ENCODE assay signal across 18 cellular contexts in the genomic region with DNA sequence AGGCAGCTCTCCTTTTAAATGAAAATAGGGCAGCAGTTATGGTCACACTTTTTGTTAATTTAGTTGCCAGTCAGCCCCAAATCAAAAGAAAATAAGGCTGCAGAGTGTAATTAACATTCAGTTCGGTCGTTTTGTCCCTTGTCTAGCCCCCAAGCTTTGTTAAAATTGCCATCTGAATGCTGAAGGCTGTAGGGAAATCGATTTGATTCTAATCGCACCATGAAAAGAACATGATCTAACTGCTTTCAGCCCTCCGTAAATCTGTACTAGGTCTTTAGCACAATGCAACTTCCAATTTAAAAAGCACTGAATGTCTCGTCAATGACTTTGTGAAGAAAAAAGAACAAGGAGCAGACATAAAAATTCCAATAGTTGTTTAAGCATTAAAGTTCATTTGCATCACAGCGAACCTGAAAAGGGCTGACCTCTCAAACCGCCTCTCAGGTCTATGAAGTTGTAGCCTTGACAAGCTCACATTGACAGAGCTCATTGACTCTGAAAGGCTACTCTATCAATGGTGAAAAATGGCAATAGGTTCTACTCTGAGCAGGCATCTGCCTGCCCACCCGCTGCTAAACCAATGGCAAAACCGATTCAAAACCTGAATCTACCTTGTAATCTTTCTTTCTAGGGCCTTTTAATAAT. TPM values are rescaled to one million over a fixed set of nuclear protein-coding genes. Genes with fewer than 3 reads are reported as not detected.
A peak's percentile ranks its signal among the peaks of the same experiment; 100 is the strongest.
DNase-seq lines count a peak whose midpoint lies in the region; ATAC-seq and TF ChIP-seq lines count a peak whose summit lies in the region.
"Had no signal": no experiment of that assay in that cellular context is flagged by ENCODE, and none has a peak within 500 bp of the region (broad histone marks: within the 10 kb centered on the region; RNA-seq: fewer than 3 reads in every experiment).

No MANE protein-coding gene starts in this region.

- H3K36me3 Mint-ChIP-seq in H9 (ENCODE audit: insufficient read depth in 1 of 3, low read depth in 3 of 3) = no peaks in the 10 kb centered on the region
- H3K36me3 Mint-ChIP-seq in brain = peaks cover 20% of the 10 kb centered on the region

- H3K4me2 ChIP-seq in H9 (ENCODE audit: insufficient read depth, insufficient read length, low read length) (peak overlapping the region; percentile 80), mesenchymal stem cell (ENCODE audit: low read length, poor library complexity, severe bottlenecking) (no peak overlapping the region)

- no peaks in the 10 kb centered on the region for H3K79me2 ChIP-seq in H9 (ENCODE audit: insufficient read depth, low read length)

- H2BK12ac ChIP-seq in H9 (ENCODE audit: insufficient read length, low read depth, low read length) (no peak overlapping the region), mesenchymal stem cell (ENCODE audit: low read length in 2 of 2) (no peak overlapping the region)

- H3K9me3 ChIP-seq in H9 (ENCODE audit: control insufficient read depth, low read depth, low read length) (peaks cover 4% of the 10 kb centered on the region), mesenchymal stem cell (ENCODE audit: control insufficient read depth, low read length) (no peaks in the 10 kb centered on the region)
- H3K9me3 ChIP-seq: tibial nerve had no signal

- H4K20me1 ChIP-seq in H9 (ENCODE audit: control insufficient read depth, insufficient read depth, insufficient read length) = no peaks in the 10 kb centered on the region

- H2AFZ ChIP-seq in H9 (ENCODE audit: low read length) = no peak overlapping the region
- no peak overlapping the region for H2AFZ ChIP-seq in mesenchymal stem cell (ENCODE audit: low read depth, low read length)

- H2AK5ac ChIP-seq in H9 (ENCODE audit: insufficient read length, low read length) (no peak overlapping the region), mesenchymal stem cell (ENCODE audit: low read length, severe bottlenecking) (no peak overlapping the region)

- peaks cover 0 to 42% of the 10 kb centered on the region in 2 experiments for H3K36me3 ChIP-seq in mesenchymal stem cell (ENCODE audit: control insufficient read depth in 1 of 2, insufficient read depth in 2 of 2, low read depth in 1 of 2, low read length in 2 of 2)
- H3K36me3 ChIP-seq: tibial nerve had no signal

- POLR2A ChIA-PET in GM10248 (lab: Yijun Ruan, JAX) = no interaction called here

- no peak overlapping the region for H2BK20ac ChIP-seq in H9 (ENCODE audit: low read depth, low read length, poor library complexity, severe bottlenecking)

- H4K8ac ChIP-seq in H9 (replicated peaks; ENCODE audit: insufficient read length, low read depth, low read length) (no peak overlapping the region), mesenchymal stem cell (ENCODE audit: low read length) (peak overlapping the region; percentile 64)

- H3T11ph ChIP-seq in H9 (ENCODE audit: low read length) = no peak overlapping the region

- H3K14ac ChIP-seq in H9 (ENCODE audit: insufficient read depth, low read length) = no peak overlapping the region
- no peak overlapping the region for H3K14ac ChIP-seq in mesenchymal stem cell (ENCODE audit: low read length in 2 of 2)

- H3K4ac ChIP-seq in H9 (ENCODE audit: low read depth, low read length) (no peak overlapping the region), mesenchymal stem cell (ENCODE audit: low read depth in 1 of 2, low read length in 2 of 2) (no peak overlapping the region)

- CTCF ChIA-PET in GM10248 (lab: Yijun Ruan, JAX) = no interaction called here

- H3K18ac ChIP-seq in H9 (ENCODE audit: insufficient read length, low read depth, low read length) = no peak overlapping the region
- H3K18ac ChIP-seq in mesenchymal stem cell (ENCODE audit: low read depth in 1 of 2, low read length in 2 of 2) = no peak overlapping the region

- H3K27ac Mint-ChIP-seq in H9 (peak overlapping the region in 2 of 3 experiments; percentile 78 to 95; a peak in 4 of 7 replicates), brain (peak overlapping the region in 4 of 5 experiments; percentile 1 to 83 (median 68))
- H3K27ac Mint-ChIP-seq: activated naive CD4-positive, alpha-beta T cell treated with anti-CD3 and anti-CD28 coated beads, Interleukin-2, amount 50 U/mL, for 24 hours; CD8-positive, alpha-beta T cell; effector memory CD8-positive, alpha-beta T cell had no signal

- no peaks in the 10 kb centered on the region for H3K79me1 ChIP-seq in H9 (ENCODE audit: insufficient read depth, low read depth, low read length, poor library complexity, severe bottlenecking)
- H3K79me1 ChIP-seq in mesenchymal stem cell (replicated peaks; ENCODE audit: low read length, poor library complexity, severe bottlenecking) = peaks cover 10% of the 10 kb centered on the region

- H3K4me1 Mint-ChIP-seq in H9 = peaks cover 46 to 49% of the 10 kb centered on the region in 2 experiments
- H3K4me1 Mint-ChIP-seq in brain = peaks cover 51% of the 10 kb centered on the region

- H2BK15ac ChIP-seq in H9 (ENCODE audit: low read depth, low read length) (no peak overlapping the region), mesenchymal stem cell (ENCODE audit: low read depth, poor library complexity, severe bottlenecking) (no peak overlapping the region)

- no peak overlapping the region for H2BK120ac ChIP-seq in H9 (ENCODE audit: low read depth, low read length, poor library complexity, severe bottlenecking)
- no peak overlapping the region for H2BK120ac ChIP-seq in mesenchymal stem cell (ENCODE audit: low read depth, low read length)

- H3K4me1 ChIP-seq in H9 (ENCODE audit: insufficient read depth, low read length) = peaks cover 5% of the 10 kb centered on the region; the same call in 1 of the 2 replicates
- H3K4me1 ChIP-seq in mesenchymal stem cell (ENCODE audit: control insufficient read depth, insufficient read depth, low read depth, low read length) = no peaks in the 10 kb centered on the region

- DNase-seq in H9 (peak; percentile 62), NCI-H1930 (lab: John Stamatoyannopoulos, UW) (peak; percentile 99 to 100), mesenchymal stem cell (no peak), cerebellum (ENCODE audit: low spot score) (no peak), GM13976 (ENCODE audit: low spot score) (no peak), GM10248 (ENCODE audit: extremely low spot score) (no peak)
- DNase-seq: activated CD4-positive, CD25-positive, alpha-beta regulatory T cell; activated T-cell treated with anti-CD3 and anti-CD28 coated beads, Interleukin-2, amount 50 U/mL, for 4 hours; CD8-positive, alpha-beta T cell; effector memory CD8-positive, alpha-beta T cell; mammary epithelial cell; NCI-H1436 treated with DMSO at 0.1 percent for 48 hours; NCI-H524; stimulated activated naive CD8-positive, alpha-beta T cell treated with anti-CD3 and anti-CD28 coated beads, Interleukin-15, Interleukin-2, amounts not matched to agents 100 U/mL and 50 U/mL, for 24 hours had no signal

- TF ChIP-seq CTCF in H9 (conservative IDR thresholded peaks at IDR 0.05) (no peak), brain (conservative IDR thresholded peaks at IDR 0.05) (no peak), GM13976 (IDR thresholded peaks at IDR 0.05; ENCODE audit: borderline replicate concordance, control extremely low read depth, extremely low read depth, insufficient read depth, missing control alignments) (no peak), GM10248 (IDR thresholded peaks at IDR 0.05; ENCODE audit: control extremely low read depth, extremely low read depth, low read depth, missing control alignments) (no peak)

- H3K4me3 Mint-ChIP-seq in H9 = peak overlapping the region; percentile 45 to 72
- H3K4me3 Mint-ChIP-seq in brain = peak overlapping the region; percentile 39 to 80 (median 54)
- H3K4me3 Mint-ChIP-seq: activated naive CD4-positive, alpha-beta T cell treated with anti-CD3 and anti-CD28 coated beads, Interleukin-2, amount 50 U/mL, for 24 hours; activated T-cell treated with anti-CD3 and anti-CD28 coated beads, Interleukin-2, amount 50 U/mL, for 4 hours; CD8-positive, alpha-beta T cell; effector memory CD8-positive, alpha-beta T cell had no signal

- no peak overlapping the region for H2BK5ac ChIP-seq in H9 (ENCODE audit: insufficient read length, low read length)
- no peak overlapping the region for H2BK5ac ChIP-seq in mesenchymal stem cell (ENCODE audit: low read depth, low read length, poor library complexity, severe bottlenecking)

- in situ Hi-C loops in GM13976 (cut with MboI; ENCODE audit: low sequenced_read_pairs, unreplicated experiment) = no loop called here

- peak overlapping the region; percentile 65 for H3K27ac ChIP-seq in H9 (ENCODE audit: insufficient read length, low read depth, low read length)
- H3K27ac ChIP-seq in mesenchymal stem cell (ENCODE audit: low read length, poor library complexity, severe bottlenecking) = no peak overlapping the region
- H3K27ac ChIP-seq: tibial nerve had no signal

- H3K9ac ChIP-seq in H9 (ENCODE audit: extremely low read depth, insufficient read length, low read length) = no peak overlapping the region
- no peak overlapping the region for H3K9ac ChIP-seq in mesenchymal stem cell (ENCODE audit: low read length)

- no peak overlapping the region for H4K5ac ChIP-seq in H9 (ENCODE audit: insufficient read length, low read depth, low read length)

- no peak for ATAC-seq in GM18867 (IDR thresholded peaks at IDR 0.05; ENCODE audit: unreplicated experiment)
- ATAC-seq: activated T-cell treated with anti-CD3 and anti-CD28 coated beads, Interleukin-2, amount 50 U/mL, for 4 hours; CD8-positive, alpha-beta T cell; effector memory CD8-positive, alpha-beta T cell; stimulated activated naive CD8-positive, alpha-beta T cell treated with anti-CD3 and anti-CD28 coated beads, Interleukin-15, Interleukin-2, amounts not matched to agents 100 U/mL and 50 U/mL, for 24 hours had no signal

- no peak overlapping the region for H4K91ac ChIP-seq in H9 (ENCODE audit: insufficient read length, low read depth, low read length)
- no peak overlapping the region for H4K91ac ChIP-seq in mesenchymal stem cell (ENCODE audit: low read length)

- H3K23ac ChIP-seq in H9 (ENCODE audit: insufficient read length, low read depth, low read length) = no peak overlapping the region
- H3K23ac ChIP-seq in mesenchymal stem cell (ENCODE audit: low read length in 2 of 2) = no peak overlapping the region

- WGBS in H9 (ENCODE audit: extremely low coverage, insufficient read length, low lambda C conversion rate) = no CpG with 5 or more reads among the region's 10 CpGs
- 67% methylated on average over 6 of the region's 10 CpGs for WGBS in mesenchymal stem cell

- no peak overlapping the region for H3K4me3 ChIP-seq in mesenchymal stem cell (ENCODE audit: insufficient read depth in 1 of 2, low read depth in 1 of 2, low read length in 2 of 2)
- H3K4me3 ChIP-seq: tibial nerve had no signal

- no peaks in the 10 kb centered on the region for H3K23me2 ChIP-seq in H9 (ENCODE audit: insufficient read length, low read depth, low read length, poor library complexity, severe bottlenecking)

- H3K27me3 ChIP-seq in H9 (ENCODE audit: insufficient read depth, low read length) (no peaks in the 10 kb centered on the region), mesenchymal stem cell (ENCODE audit: control insufficient read depth in 1 of 2, insufficient read depth in 1 of 2, low read length in 2 of 2) (no peaks in the 10 kb centered on the region)
- H3K27me3 ChIP-seq: tibial nerve had no signal

- H3K27me3 Mint-ChIP-seq in H9 (ENCODE audit: low read depth) (no peaks in the 10 kb centered on the region), brain (no peaks in the 10 kb centered on the region)
- H3K27me3 Mint-ChIP-seq: activated naive CD4-positive, alpha-beta T cell treated with anti-CD3 and anti-CD28 coated beads, Interleukin-2, amount 50 U/mL, for 24 hours; effector memory CD8-positive, alpha-beta T cell had no signal

- no peak overlapping the region for H3K56ac ChIP-seq in H9 (ENCODE audit: insufficient read length, low read depth, low read length)

- no peaks in the 10 kb centered on the region for H3K9me3 Mint-ChIP-seq in H9
- no peaks in the 10 kb centered on the region for H3K9me3 Mint-ChIP-seq in brain
- H3K9me3 Mint-ChIP-seq: activated naive CD4-positive, alpha-beta T cell treated with anti-CD3 and anti-CD28 coated beads, Interleukin-2, amount 50 U/mL, for 24 hours; activated T-cell treated with anti-CD3 and anti-CD28 coated beads, Interleukin-2, amount 50 U/mL, for 4 hours; CD8-positive, alpha-beta T cell; effector memory CD8-positive, alpha-beta T cell had no signal

RNA-seq across cellular contexts. Expression of a gene that starts 48.9 kb away (rescaled TPM):
- 8.2 and 9.8 TPM in 2 replicates for total RNA-seq in H9 (2021)
- polyA plus RNA-seq in brain (ENCODE audit: insufficient read depth, low read depth, low replicate concordance) = 11.3 TPM
- 23.2 TPM for polyA plus RNA-seq in mesenchymal stem cell (2013, experiment 1 of 2)
- 23.9 TPM for polyA plus RNA-seq in mesenchymal stem cell (2013, experiment 2 of 2)
- total RNA-seq in cerebellum = 33.1 TPM

Comparison
In these comparisons a context has a peak if more than half of its experiments do, and no peak if none do; other contexts are left out.
1. DNase-seq: peak in H9 (single experiment) and NCI-H1930 (2 of 2); none in mesenchymal stem cell (single experiment), cerebellum (single experiment), GM13976 (single experiment) and GM10248 (single experiment).